12 cellular contexts compared by ENCODE assay signal in the genomic region with DNA sequence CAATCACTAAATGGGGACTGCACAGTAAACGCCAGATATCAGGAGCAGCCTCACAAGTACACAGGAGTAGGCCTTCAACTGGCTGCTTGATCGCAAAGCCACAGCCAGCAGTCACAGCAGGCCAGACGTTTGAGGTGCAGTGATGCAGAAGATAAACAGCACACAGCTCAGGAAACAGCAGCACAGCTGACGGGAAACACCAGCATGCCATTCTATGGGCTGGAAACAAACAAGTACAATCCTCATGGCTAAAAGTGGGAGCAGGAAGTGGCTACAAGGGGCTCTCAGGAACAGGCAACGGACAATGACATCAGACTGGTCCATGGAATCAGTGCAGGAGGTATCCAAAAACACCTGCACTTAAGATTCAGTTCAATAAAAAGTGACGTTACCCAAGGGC.
DNase-seq lines count a peak whose midpoint lies in the region; ATAC-seq, FAIRE-seq and TF ChIP-seq lines count a peak whose summit lies in the region.
"Had no signal": no experiment of that assay in that cellular context is flagged by ENCODE, and none has a peak within 500 bp of the region (broad histone marks: within the 10 kb centered on the region; RNA-seq: fewer than 3 reads in every experiment).

No MANE protein-coding gene starts in this region.

- H3K27ac ChIP-seq in A673 (ENCODE audit: low read depth, low read length, poor library complexity, severe bottlenecking) (no peak overlapping the region), GM12878 (ENCODE audit: control insufficient read depth, insufficient read depth) (no peak overlapping the region), HepG2 (ENCODE audit: extremely low read length, insufficient read depth, low read length) (no peak overlapping the region), suprapubic skin (no peak overlapping the region)
- no peak overlapping the region for H3K27ac ChIP-seq in naive thymus-derived CD4-positive, alpha-beta T cell (ENCODE audit: low read depth, low read length)

- peaks cover 8 to 55% (median 42%) of the 10 kb centered on the region in 7 donors for H3K4me1 Mint-ChIP-seq in naive thymus-derived CD4-positive, alpha-beta T cell
- H3K4me1 Mint-ChIP-seq in activated CD4-positive, alpha-beta memory T cell treated with anti-CD3 and anti-CD28 coated beads, Interleukin-2, amount 10 ng/mL, durations not matched to agents 7 days and 5 days = no peaks in the 10 kb centered on the region

- TF ChIP-seq CTCF in A673 (conservative IDR thresholded peaks at IDR 0.05; ENCODE audit: low read depth, low read length) (no peak), GM12878 (IDR thresholded peaks at IDR 0.05 in 2 of 3, conservative IDR thresholded peaks at IDR 0.05 in 1 of 3; ENCODE audit: control insufficient read depth in 2 of 3, extremely low read depth in 1 of 3, insufficient read depth in 1 of 3, low read depth in 3 of 3, low read length in 3 of 3) (no peak), HepG2 (CRISPR knock-in tag; IDR thresholded peaks at IDR 0.05) (no peak), suprapubic skin (IDR thresholded peaks at IDR 0.05) (no peak)

- peak overlapping the region in 1 of 10 donors; percentile 5 for H3K4me3 Mint-ChIP-seq in naive thymus-derived CD4-positive, alpha-beta T cell
- H3K4me3 Mint-ChIP-seq in activated CD4-positive, alpha-beta memory T cell treated with anti-CD3 and anti-CD28 coated beads, Interleukin-2, amount 10 ng/mL, durations not matched to agents 7 days and 5 days = no peak overlapping the region

- peak; percentile 75 for DNase-seq in A673 (ENCODE audit: low spot score)
- DNase-seq in GM12878 (ENCODE audit: low read depth, low spot score) = no peak
- no peak for DNase-seq in HepG2 (ENCODE audit: low spot score)
- DNase-seq in naive thymus-derived CD4-positive, alpha-beta T cell = no peak
- no peak for DNase-seq in suprapubic skin (ENCODE audit: low spot score in 2 of 2)
- DNase-seq in activated CD4-positive, alpha-beta memory T cell treated with anti-CD3 and anti-CD28 coated beads, Interleukin-2, amount 10 ng/mL, durations not matched to agents 7 days and 5 days = no peak
- DNase-seq in activated naive CD4-positive, alpha-beta T cell treated with anti-CD3 and anti-CD28 coated beads, Interleukin-2, amount 50 U/mL, for 16 hours = no peak
- DNase-seq: activated T-cell treated with anti-CD3 and anti-CD28 coated beads, Interleukin-2, amount 50 U/mL, for 48 hours; AML-193; cortex of kidney; SW 1271 had no signal

- ATAC-seq in HG02610 (IDR thresholded peaks at IDR 0.05; ENCODE audit: unreplicated experiment) = peak; percentile 48
- ATAC-seq in GM12878 = no peak
- no peak for ATAC-seq in HepG2
- ATAC-seq in naive thymus-derived CD4-positive, alpha-beta T cell = no peak

- TF ChIP-seq POLR2A in GM12878 (IDR thresholded peaks at IDR 0.05; ENCODE audit: low read depth, low read length) = no peak
- TF ChIP-seq POLR2A in HepG2 (IDR thresholded peaks at IDR 0.05; ENCODE audit: insufficient read depth in 1 of 2, low read depth in 2 of 2, low read length in 2 of 2) = no peak
- no peak for TF ChIP-seq POLR2A in suprapubic skin (IDR thresholded peaks at IDR 0.05)

- H4K20me1 ChIP-seq in GM12878 (ENCODE audit: control insufficient read depth, insufficient read depth) (no peaks in the 10 kb centered on the region), HepG2 (ENCODE audit: insufficient read depth, low read length) (no peaks in the 10 kb centered on the region)

- TF ChIP-seq EP300 in GM12878 (IDR thresholded peaks at IDR 0.05; ENCODE audit: borderline replicate concordance in 1 of 2, control insufficient read depth in 1 of 2, low read depth in 2 of 2, low read length in 2 of 2) (no peak), HepG2 (IDR thresholded peaks at IDR 0.05; ENCODE audit: low read depth in 2 of 2, low read length in 2 of 2) (no peak), HepG2 (CRISPR knock-in tag; IDR thresholded peaks at IDR 0.05; ENCODE audit: borderline replicate concordance) (no peak), suprapubic skin (IDR thresholded peaks at IDR 0.05) (no peak)

- no peaks in the 10 kb centered on the region for H3K27me3 Mint-ChIP-seq in naive thymus-derived CD4-positive, alpha-beta T cell
- no peaks in the 10 kb centered on the region for H3K27me3 Mint-ChIP-seq in activated CD4-positive, alpha-beta memory T cell treated with anti-CD3 and anti-CD28 coated beads, Interleukin-2, amount 10 ng/mL, durations not matched to agents 7 days and 5 days

- H3K9me3 ChIP-seq in A673 (ENCODE audit: low read depth, low read length, poor library complexity, severe bottlenecking) = no peaks in the 10 kb centered on the region
- H3K9me3 ChIP-seq in GM12878 (replicated peaks; ENCODE audit: control insufficient read depth, insufficient read depth, low read length) = no peaks in the 10 kb centered on the region
- H3K9me3 ChIP-seq in HepG2 (ENCODE audit: low read length) = no peaks in the 10 kb centered on the region
- H3K9me3 ChIP-seq in naive thymus-derived CD4-positive, alpha-beta T cell (ENCODE audit: control insufficient read depth in 2 of 3, low read length in 3 of 3) = no peaks in the 10 kb centered on the region
- H3K9me3 ChIP-seq in suprapubic skin = no peaks in the 10 kb centered on the region

- H3K4me2 ChIP-seq in GM12878 (ENCODE audit: control insufficient read depth, insufficient read depth) (no peak overlapping the region), HepG2 (ENCODE audit: low read depth, low read length) (no peak overlapping the region)

- H3K79me2 ChIP-seq in GM12878 (ENCODE audit: control insufficient read depth, insufficient read depth, low read length) (no peaks in the 10 kb centered on the region; the same call in 1 of the 2 replicates), HepG2 (ENCODE audit: insufficient read depth, low read length) (no peaks in the 10 kb centered on the region)

- BruUV-seq in A673 (replicated peaks; lab: Mats Ljungman, UMichigan) (no TSS peak), GM12878 (replicated peaks; lab: Mats Ljungman, UMichigan) (no TSS peak), HepG2 (replicated peaks; lab: Mats Ljungman, UMichigan) (no TSS peak)

- H3K4me3 ChIP-seq in A673 (ENCODE audit: low read depth, low read length, poor library complexity, severe bottlenecking) = no peak overlapping the region
- no peak overlapping the region for H3K4me3 ChIP-seq in GM12878
- no peak overlapping the region for H3K4me3 ChIP-seq in HepG2 (replicated peaks in 1 of 3; ENCODE audit: insufficient read depth in 1 of 3, low read depth in 2 of 3, low read length in 3 of 3)
- H3K4me3 ChIP-seq in naive thymus-derived CD4-positive, alpha-beta T cell (ENCODE audit: low read length) = no peak overlapping the region
- H3K4me3 ChIP-seq in suprapubic skin = no peak overlapping the region

- H3K36me3 Mint-ChIP-seq in naive thymus-derived CD4-positive, alpha-beta T cell = peaks cover 0 to 22% (median 2%) of the 10 kb centered on the region in 5 donors
- no peaks in the 10 kb centered on the region for H3K36me3 Mint-ChIP-seq in activated CD4-positive, alpha-beta memory T cell treated with anti-CD3 and anti-CD28 coated beads, Interleukin-2, amount 10 ng/mL, durations not matched to agents 7 days and 5 days (ENCODE audit: low read depth)

- H3K9me3 Mint-ChIP-seq in naive thymus-derived CD4-positive, alpha-beta T cell = no peaks in the 10 kb centered on the region
- H3K9me3 Mint-ChIP-seq in activated CD4-positive, alpha-beta memory T cell treated with anti-CD3 and anti-CD28 coated beads, Interleukin-2, amount 10 ng/mL, durations not matched to agents 7 days and 5 days = no peaks in the 10 kb centered on the region

- TF ChIP-seq RAD21 in GM12878 (IDR thresholded peaks at IDR 0.05; ENCODE audit: insufficient read depth, low read depth, low read length) (no peak), HepG2 (CRISPR knock-in tag; IDR thresholded peaks at IDR 0.05) (no peak)

- H3K27me3 ChIP-seq in A673 (replicated peaks; ENCODE audit: insufficient read depth, low read depth, low read length, poor library complexity) = no peaks in the 10 kb centered on the region
- H3K27me3 ChIP-seq in GM12878 (replicated peaks in 1 of 2; ENCODE audit: control insufficient read depth in 2 of 2, insufficient read depth in 2 of 2, low read length in 1 of 2) = no peaks in the 10 kb centered on the region
- no peaks in the 10 kb centered on the region for H3K27me3 ChIP-seq in HepG2 (ENCODE audit: control insufficient read depth in 1 of 2, insufficient read depth in 2 of 2, low read length in 2 of 2)
- no peaks in the 10 kb centered on the region for H3K27me3 ChIP-seq in naive thymus-derived CD4-positive, alpha-beta T cell (ENCODE audit: control insufficient read depth in 2 of 2, insufficient read depth in 2 of 2, low read length in 2 of 2)
- no peaks in the 10 kb centered on the region for H3K27me3 ChIP-seq in suprapubic skin

- intact Hi-C loops in A673 (cut with micrococcal nuclease; ENCODE audit: unreplicated experiment) = loop anchor here (5.0 kb wide), 1 partner anchor 36 kb away; no protein-coding TSS in a partner anchor
- intact Hi-C loops in GM12878 (cut with micrococcal nuclease; ENCODE audit: unreplicated experiment) = no loop called here
- intact Hi-C loops in HepG2 (cut with micrococcal nuclease; ENCODE audit: unreplicated experiment) = no loop called here
- intact Hi-C loops in naive thymus-derived CD4-positive, alpha-beta T cell (cut with micrococcal nuclease) = no loop called here

- H3K36me3 ChIP-seq in A673 (ENCODE audit: insufficient read depth, low read length, poor library complexity, severe bottlenecking) (no peaks in the 10 kb centered on the region), GM12878 (ENCODE audit: control insufficient read depth in 2 of 2, insufficient read depth in 2 of 2, low read length in 1 of 2) (peaks cover 0 to 3% of the 10 kb centered on the region in 2 experiments; a peak in 3 of 4 replicates), HepG2 (replicated peaks in 1 of 2; ENCODE audit: control insufficient read depth in 1 of 2, insufficient read depth in 2 of 2, low read length in 2 of 2) (no peaks in the 10 kb centered on the region; a peak in 1 of 5 replicates), suprapubic skin (no peaks in the 10 kb centered on the region)
- H3K36me3 ChIP-seq in naive thymus-derived CD4-positive, alpha-beta T cell (ENCODE audit: control insufficient read depth in 2 of 3, insufficient read depth in 3 of 3, low read length in 3 of 3) = no peaks in the 10 kb centered on the region

- POLR2A ChIA-PET in A673 (lab: Charles Lee; ENCODE audit: low non-redundant PET) (interaction anchor here (0.5 kb wide), 1 partner anchor 24 kb away, joined by 4 read pairs; no protein-coding TSS in a partner anchor), GM12878 (lab: Charles Lee) (interaction anchor here (1.4 kb wide), 1 partner anchor 27 kb away, joined by 4 read pairs; no protein-coding TSS in a partner anchor), HepG2 (lab: Yijun Ruan, JAX) (no interaction called here)
- POLR2A ChIA-PET in naive thymus-derived CD4-positive, alpha-beta T cell (lab: Charles Lee) = no interaction called here
- POLR2A ChIA-PET in activated CD4-positive, alpha-beta memory T cell treated with anti-CD3 and anti-CD28 coated beads, Interleukin-2, amount 10 ng/mL, durations not matched to agents 7 days and 5 days (lab: Charles Lee) = no interaction called here

- H2AFZ ChIP-seq in GM12878 (ENCODE audit: control insufficient read depth, low read depth, low read length) (no peak overlapping the region), HepG2 (ENCODE audit: low read length) (no peak overlapping the region)

- 14% methylated on average over 6 of the region's 6 CpGs for WGBS in GM12878 (ENCODE audit: insufficient coverage, insufficient replicate concordance, low lambda C conversion rate, missing lambda C conversion rate)
- 78% methylated on average over 6 of the region's 6 CpGs for whole genome bisulfite sequencing in HepG2 (ENCODE audit: low lambda C conversion rate)
- WGBS in suprapubic skin = 48% methylated on average over 6 of the region's 6 CpGs

- FAIRE-seq in GM12878 (lab: Jason Lieb, UNC) (no peak), HepG2 (lab: Jason Lieb, UNC) (no peak)

- peak overlapping the region in 2 of 9 donors; percentile 32 to 81 for H3K27ac Mint-ChIP-seq in naive thymus-derived CD4-positive, alpha-beta T cell
- no peak overlapping the region for H3K27ac Mint-ChIP-seq in activated CD4-positive, alpha-beta memory T cell treated with anti-CD3 and anti-CD28 coated beads, Interleukin-2, amount 10 ng/mL, durations not matched to agents 7 days and 5 days

- in situ Hi-C loops in GM12878 (cut with MboI) = no loop called here
- in situ Hi-C loops in HepG2 (cut with HindIII; ENCODE audit: extremely low pct_ligation_motif_present, low pct_unique_long_range_greater_than_20kb) = no loop called here

- RAD21 ChIA-PET in GM12878 (lab: Charles Lee; ENCODE audit: unreplicated experiment) = interaction anchor here (0.9 to 1.2 kb wide), 2 partner anchors 51 to 654 kb away, joined by 3 read pairs; no protein-coding TSS in a partner anchor

- SMC1A ChIA-PET in GM12878 (lab: Charles Lee; ENCODE audit: uncharacterized antibody, unreplicated experiment) = interaction anchor here (1.0 to 3.2 kb wide), 3 partner anchors 24 to 317 kb away, joined by 3 to 13 read pairs (median 5); no protein-coding TSS in a partner anchor

- peaks cover 60% of the 10 kb centered on the region for H3K4me1 ChIP-seq in A673 (ENCODE audit: insufficient read depth, low read length, poor library complexity, severe bottlenecking)
- H3K4me1 ChIP-seq in GM12878 (ENCODE audit: control insufficient read depth, insufficient read depth, low read length) = peaks cover 7% of the 10 kb centered on the region
- H3K4me1 ChIP-seq in HepG2 (ENCODE audit: insufficient read depth, low read length) = no peaks in the 10 kb centered on the region
- H3K4me1 ChIP-seq in naive thymus-derived CD4-positive, alpha-beta T cell (ENCODE audit: control insufficient read depth in 2 of 2, insufficient read depth in 2 of 2, low read length in 2 of 2) = no peaks in the 10 kb centered on the region
- H3K4me1 ChIP-seq in suprapubic skin = peaks cover 7% of the 10 kb centered on the region

- CTCF ChIA-PET in A673 (lab: Charles Lee) (no interaction called here), GM12878 (lab: Yijun Ruan, JAX) (interaction anchor here (1.0 to 2.1 kb wide), 5 partner anchors 48 to 654 kb away, joined by 3 to 6 read pairs (median 4); no protein-coding TSS in a partner anchor), HepG2 (lab: Yijun Ruan, JAX; ENCODE audit: low intra/inter-chr PET ratio, low total read pairs) (no interaction called here)
- CTCF ChIA-PET in naive thymus-derived CD4-positive, alpha-beta T cell (lab: Charles Lee) = no interaction called here
- CTCF ChIA-PET in activated CD4-positive, alpha-beta memory T cell treated with anti-CD3 and anti-CD28 coated beads, Interleukin-2, amount 10 ng/mL, durations not matched to agents 7 days and 5 days (lab: Charles Lee) = no interaction called here

- no peak overlapping the region for H3K9ac ChIP-seq in GM12878 (ENCODE audit: control insufficient read depth, insufficient read depth, low read length)
- no peak overlapping the region for H3K9ac ChIP-seq in HepG2 (ENCODE audit: insufficient read depth, low read depth, low read length)

Comparison
In these comparisons a context has a peak if more than half of its experiments do, and no peak if none do; other contexts are left out.
1. POLR2A ChIA-PET loops: an anchor here in A673 (0.5 kb wide) and GM12878 (1.4 kb wide); none called in HepG2, naive thymus-derived CD4-positive, alpha-beta T cell and activated CD4-positive, alpha-beta memory T cell treated with anti-CD3 and anti-CD28 coated beads, Interleukin-2, amount 10 ng/mL, durations not matched to agents 7 days and 5 days.